In genomic region chr14:102318781-102319276, GRCh38 we compare ENCODE assay signal across 1 cellular context.
TF ChIP-seq lines count a peak whose summit lies in the region.

No MANE protein-coding gene starts in this region.

TF ChIP-seq in endothelial cell of umbilical vein, 7 proteins besides CTCF, POLR2A, EP300 and RAD21:
- TF ChIP-seq MAX (IDR thresholded peaks at IDR 0.05; ENCODE audit: insufficient read depth, insufficient read length) = no peak
- TF ChIP-seq MYC (IDR thresholded peaks at IDR 0.05; ENCODE audit: low read depth, low read length) = no peak
- no peak for TF ChIP-seq EZH2 (IDR thresholded peaks at IDR 0.05; ENCODE audit: borderline replicate concordance, low read depth, low read length, severe bottlenecking)
- TF ChIP-seq JUN (IDR thresholded peaks at IDR 0.05; ENCODE audit: borderline replicate concordance, insufficient read depth, insufficient read length, low read depth) = no peak
- no peak for TF ChIP-seq GATA2 (IDR thresholded peaks at IDR 0.05; ENCODE audit: insufficient read depth, insufficient read length, low read depth, low read length)
- no peak for TF ChIP-seq POLR2AphosphoS5 (IDR thresholded peaks at IDR 0.05; ENCODE audit: insufficient read depth, low read depth, low read length)
- TF ChIP-seq FOS (IDR thresholded peaks at IDR 0.05; ENCODE audit: borderline replicate concordance, insufficient read depth, low read length) = no peak
